ENCODE assay signal across 16 cellular contexts in genomic region chr17:78032166-78032565, GRCh38.
A peak's percentile ranks its signal among the peaks of the same experiment; 100 is the strongest.
DNase-seq lines count a peak whose midpoint lies in the region; ATAC-seq and TF ChIP-seq lines count a peak whose summit lies in the region.
"Had no signal": no experiment of that assay in that cellular context is flagged by ENCODE, and none has a peak within 500 bp of the region (broad histone marks: within the 10 kb centered on the region; RNA-seq: fewer than 3 reads in every experiment).

No MANE protein-coding gene starts in this region.

- no peaks in the 10 kb centered on the region for H3K79me2 ChIP-seq in osteoblast (ENCODE audit: insufficient read depth, low read length)

- H3K9me3 ChIP-seq in SJSA1 (replicated peaks) (no peaks in the 10 kb centered on the region), osteoblast (ENCODE audit: low read depth, low read length) (no peaks in the 10 kb centered on the region), right lobe of liver (no peaks in the 10 kb centered on the region)
- H3K9me3 ChIP-seq: sigmoid colon had no signal

- H3K27me3 ChIP-seq in SJSA1 (replicated peaks): no peaks in the 10 kb centered on the region
- no peaks in the 10 kb centered on the region for H3K27me3 ChIP-seq in osteoblast (ENCODE audit: insufficient read depth, low read length)
- H3K27me3 ChIP-seq in right lobe of liver: no peaks in the 10 kb centered on the region
- H3K27me3 ChIP-seq: sigmoid colon had no signal

- H4K20me1 ChIP-seq in osteoblast (ENCODE audit: insufficient read depth, low read length): no peaks in the 10 kb centered on the region

- intact Hi-C loops in right lobe of liver (cut with DNase I): no loop called here

- H3K27ac ChIP-seq in SJSA1 (peak overlapping the region; percentile 29), osteoblast (ENCODE audit: low read depth, low read length) (peak overlapping the region; percentile 30), right lobe of liver (no peak overlapping the region)
- H3K27ac ChIP-seq: sigmoid colon had no signal

- H3K36me3 ChIP-seq in SJSA1 (peaks cover 14% of the 10 kb centered on the region), osteoblast (ENCODE audit: insufficient read depth, low read length) (no peaks in the 10 kb centered on the region), right lobe of liver (peaks cover 0 to 18% (median 2%) of the 10 kb centered on the region in 4 donors)

- ATAC-seq in omental fat pad (ENCODE audit: low FRiP score) (no peak), right lobe of liver (no peak)
- ATAC-seq: natural killer cell had no signal

- no peak overlapping the region for H2AFZ ChIP-seq in osteoblast (ENCODE audit: low read length)

- H3K4me2 ChIP-seq in osteoblast (ENCODE audit: insufficient read depth, low read length): no peak overlapping the region

- H3K4me3 ChIP-seq in SJSA1 (no peak overlapping the region), osteoblast (ENCODE audit: insufficient read depth, low read length) (no peak overlapping the region), right lobe of liver (no peak overlapping the region)
- H3K4me3 ChIP-seq: sigmoid colon had no signal

- DNase-seq in GM03348 (ENCODE audit: low spot score) (peak; percentile 70), SJSA1 (ENCODE audit: low read depth in 1 of 2, low spot score in 2 of 2) (peak in 1 of 2 experiments; percentile 63), dedifferentiated amniotic fluid mesenchymal stem cell (ENCODE audit: extremely low spot score) (peak; percentile 48), osteoblast (ENCODE audit: insufficient read length, low spot score, missing footprints) (peak; percentile 83), omental fat pad (ENCODE audit: low spot score) (no peak), right lobe of liver (no peak), GDM1 (lab: John Stamatoyannopoulos, UW) (no peak)
- DNase-seq in activated CD4-positive, CD25-positive, alpha-beta regulatory T cell treated with anti-CD3 and anti-CD28 coated beads, Interleukin-2, amount 50 U/mL, for 72 hours: no peak
- DNase-seq: activated CD4-positive, alpha-beta T cell treated with anti-CD3 and anti-CD28 coated beads, Interleukin-2, amount 50 U/mL, for 48 hours; activated gamma-delta T cell treated with Interleukin-2 at 50 U/mL for 16 hours; COR-L47; natural killer cell; NCI-H1436; NCI-H446 treated with DMSO at 0.1 percent for 48 hours; sigmoid colon; T-helper 2 cell had no signal

- peaks cover 51% of the 10 kb centered on the region for H3K4me1 ChIP-seq in SJSA1 (replicated peaks)
- H3K4me1 ChIP-seq in osteoblast (ENCODE audit: insufficient read depth, low read length): peaks cover 20% of the 10 kb centered on the region
- H3K4me1 ChIP-seq in right lobe of liver: no peaks in the 10 kb centered on the region

- TF ChIP-seq POLR2A in right lobe of liver (IDR thresholded peaks at IDR 0.05): no peak

- TF ChIP-seq CTCF in osteoblast (IDR thresholded peaks at IDR 0.05; ENCODE audit: extremely low read depth, low read depth, low read length): no peak
- TF ChIP-seq CTCF in omental fat pad (IDR thresholded peaks at IDR 0.05): no peak
- no peak for TF ChIP-seq CTCF in right lobe of liver (IDR thresholded peaks at IDR 0.05)

- WGBS in right lobe of liver (ENCODE audit: insufficient coverage, low coverage, low lambda C conversion rate, missing lambda C conversion rate): 86% methylated on average over 1 of the region's 1 CpG

Comparison
In these comparisons a context has a peak if more than half of its experiments do, and no peak if none do; other contexts are left out.
1. DNase-seq: peak in GM03348 (single experiment), dedifferentiated amniotic fluid mesenchymal stem cell (single experiment) and osteoblast (single experiment); none in activated CD4-positive, CD25-positive, alpha-beta regulatory T cell treated with anti-CD3 and anti-CD28 coated beads, Interleukin-2, amount 50 U/mL, for 72 hours (single experiment), omental fat pad (single experiment), right lobe of liver (0 of 3) and GDM1 (single experiment).
2. H3K27ac ChIP-seq: peak in SJSA1 (single experiment) and osteoblast (single experiment); none in right lobe of liver (0 of 3).